ENCODE assay signal across 10 cellular contexts in genomic region chr1:112905420-112906154, GRCh38. TPM values are rescaled to one million over a fixed set of nuclear protein-coding genes. Genes with fewer than 3 reads are reported as not detected.
DNase-seq lines count a peak whose midpoint lies in the region; ATAC-seq and TF ChIP-seq lines count a peak whose summit lies in the region.
"Had no signal": no experiment of that assay in that cellular context is flagged by ENCODE, and none has a peak within 500 bp of the region (broad histone marks: within the 10 kb centered on the region; RNA-seq: fewer than 3 reads in every experiment).

No MANE protein-coding gene starts in this region.

- TF ChIP-seq CTCF in PC-3 (conservative IDR thresholded peaks at IDR 0.05; ENCODE audit: low read depth, low read length) = no peak
- TF ChIP-seq CTCF in nephron progenitor cell (IDR thresholded peaks at IDR 0.05) = no peak

- H2AFZ ChIP-seq in GM23248 = no peak overlapping the region
- peak overlapping the region; percentile 3; the same call in 1 of the 2 replicates for H2AFZ ChIP-seq in PC-3 (ENCODE audit: low read length)

- H3K9me3 ChIP-seq in GM23248 (ENCODE audit: low read depth) (no peaks in the 10 kb centered on the region), PC-3 (ENCODE audit: low read length) (no peaks in the 10 kb centered on the region)

- H3K4me1 Mint-ChIP-seq in nephron progenitor cell = peaks cover 24% of the 10 kb centered on the region

- in situ Hi-C loops in GM23248 (cut with MboI) = no loop called here

- H3K9me2 ChIP-seq in GM23248 (ENCODE audit: insufficient read depth) (no peaks in the 10 kb centered on the region; the same call in 1 of the 2 replicates), PC-3 (replicated peaks; ENCODE audit: low read length) (no peaks in the 10 kb centered on the region)

- H3K4me3 Mint-ChIP-seq in nephron progenitor cell = no peak overlapping the region
- H3K4me3 Mint-ChIP-seq: activated CD4-positive, alpha-beta T cell treated with anti-CD3 and anti-CD28 coated beads, Interleukin-2, amount 10 ng/mL, durations not matched to agents 7 days and 5 days had no signal

- H3K9me3 Mint-ChIP-seq in nephron progenitor cell = peaks cover 13% of the 10 kb centered on the region
- H3K9me3 Mint-ChIP-seq: activated CD4-positive, alpha-beta T cell treated with anti-CD3 and anti-CD28 coated beads, Interleukin-2, amount 10 ng/mL, durations not matched to agents 7 days and 5 days had no signal

- H3K4me1 ChIP-seq in GM23248 (ENCODE audit: insufficient read depth) (peaks cover 32% of the 10 kb centered on the region), PC-3 (ENCODE audit: insufficient read depth, low read length) (peaks cover 40% of the 10 kb centered on the region)

- H3K27ac Mint-ChIP-seq in nephron progenitor cell = peak overlapping the region; percentile 81
- H3K27ac Mint-ChIP-seq: activated CD4-positive, alpha-beta T cell treated with anti-CD3 and anti-CD28 coated beads, Interleukin-2, amount 10 ng/mL, durations not matched to agents 7 days and 5 days had no signal

- H3K79me2 ChIP-seq in GM23248 (ENCODE audit: insufficient read depth) (peaks cover 26% of the 10 kb centered on the region), PC-3 (ENCODE audit: low read length) (peaks cover under 1% of the 10 kb centered on the region; the same call in 1 of the 2 replicates)

- 74 to 76% methylated on average over 8 of the region's 8 CpGs for WGBS in GM23248 (ENCODE audit: low coverage in 1 of 2, low lambda C conversion rate in 2 of 2, missing lambda C conversion rate in 2 of 2), 2 experiments

- DNase-seq in GM23248 = no peak
- DNase-seq in PC-3 = peak; percentile 67
- no peak for DNase-seq in epithelial cell of prostate (ENCODE audit: low read depth, low spot score)
- no peak for DNase-seq in nephron progenitor cell
- DNase-seq in 8988T = no peak
- DNase-seq: activated CD4-positive, alpha-beta T cell treated with anti-CD3 and anti-CD28 coated beads, Interleukin-2, amount 10 ng/mL, durations not matched to agents 7 days and 5 days; NCI-H524 treated with DMSO at 0.1 percent for 48 hours had no signal

- POLR2A ChIA-PET in PC-3 (lab: Charles Lee; ENCODE audit: unreplicated experiment) = no interaction called here

- CTCF ChIA-PET in PC-3 (lab: Charles Lee) = interaction anchor here (0.6 to 1.5 kb wide), 4 partner anchors 29 to 515 kb away, joined by 3 to 4 read pairs (median 3); partner anchors contain the start of gene LRIG2

- H3K27me3 Mint-ChIP-seq in nephron progenitor cell (ENCODE audit: low read depth, poor library complexity) = no peaks in the 10 kb centered on the region
- H3K27me3 Mint-ChIP-seq: activated CD4-positive, alpha-beta T cell treated with anti-CD3 and anti-CD28 coated beads, Interleukin-2, amount 10 ng/mL, durations not matched to agents 7 days and 5 days had no signal

- peaks cover 55% of the 10 kb centered on the region for H3K36me3 Mint-ChIP-seq in nephron progenitor cell (ENCODE audit: low read depth)

- H3K36me3 ChIP-seq in GM23248 (ENCODE audit: low read depth) (peaks cover 4% of the 10 kb centered on the region), PC-3 (ENCODE audit: low read depth, low read length) (peaks cover 4% of the 10 kb centered on the region; the same call in 1 of the 2 replicates)

- H3K4me3 ChIP-seq in GM23248 = no peak overlapping the region
- peak overlapping the region; percentile 28 for H3K4me3 ChIP-seq in PC-3 (ENCODE audit: low read length)

- no peaks in the 10 kb centered on the region for H3K27me3 ChIP-seq in GM23248 (replicated peaks; ENCODE audit: insufficient read depth)
- H3K27me3 ChIP-seq in PC-3 (ENCODE audit: low read length) = no peaks in the 10 kb centered on the region

- peaks cover 45% of the 10 kb centered on the region for H3F3A ChIP-seq in GM23248 (ENCODE audit: insufficient read depth)
- H3F3A ChIP-seq in PC-3 (ENCODE audit: low read length, unreplicated experiment) = peaks cover 15% of the 10 kb centered on the region

- BruUV-seq in PC-3 (replicated peaks; lab: Mats Ljungman, UMichigan) = TSS peak; percentile 77

- ATAC-seq in PC-3 = peak; percentile 41
- no peak for ATAC-seq in HG03520 (IDR thresholded peaks at IDR 0.05; ENCODE audit: unreplicated experiment)
- ATAC-seq in GM19467 (IDR thresholded peaks at IDR 0.05; ENCODE audit: unreplicated experiment) = no peak
- no peak for ATAC-seq in GM21576 (IDR thresholded peaks at IDR 0.05; ENCODE audit: unreplicated experiment)

- 0 out of 2 replicates have a peak, but pooled peaks cover 3% of the 10 kb centered on the region for H4K20me1 ChIP-seq in GM23248 (ENCODE audit: insufficient read depth)
- H4K20me1 ChIP-seq in PC-3 (ENCODE audit: low read length) = no peaks in the 10 kb centered on the region

- peak overlapping the region; percentile 70 for H3K27ac ChIP-seq in GM23248
- H3K27ac ChIP-seq in PC-3 (ENCODE audit: low read length) = peak overlapping the region; percentile 88
- H3K27ac ChIP-seq in epithelial cell of prostate = peak overlapping the region; percentile 88

- H3K9ac ChIP-seq in GM23248 (no peak overlapping the region), PC-3 (ENCODE audit: low read length) (peak overlapping the region; percentile 35)

- intact Hi-C loops in PC-3 (cut with micrococcal nuclease) = loop anchor here (2.0 kb wide), 1 partner anchor 49 kb away; no protein-coding TSS in a partner anchor

- H3K4me2 ChIP-seq in GM23248 (ENCODE audit: unreplicated experiment) = peak overlapping the region; percentile 27
- H3K4me2 ChIP-seq in PC-3 (ENCODE audit: low read length) = peak overlapping the region; percentile 76

RNA-seq across cellular contexts. Expression of gene SLC16A1, which starts 50.4 kb away (rescaled TPM):
- 153 and 178 TPM in 2 replicates for total RNA-seq in GM23248 (2014; rRNA removed; shearing (Covaris generic))
- polyA plus RNA-seq in GM23248 (2016; fragmentation: Nextera tagmentation; extraction: Ambion mirVana) = 97.5 and 99.9 TPM in 2 replicates
- total RNA-seq in PC-3 (2014; rRNA removed) = 103 and 116 TPM in 2 replicates
